Comparison of ENCODE assay signal across 10 cellular contexts in genomic region chr2:113181491-113182051, GRCh38. TPM values are rescaled to one million over a fixed set of nuclear protein-coding genes. Genes with fewer than 3 reads are reported as not detected.
A peak's percentile ranks its signal among the peaks of the same experiment; 100 is the strongest.
DNase-seq lines count a peak whose midpoint lies in the region; ATAC-seq and TF ChIP-seq lines count a peak whose summit lies in the region.
"Had no signal": no experiment of that assay in that cellular context is flagged by ENCODE, and none has a peak within 500 bp of the region (broad histone marks: within the 10 kb centered on the region; RNA-seq: fewer than 3 reads in every experiment).

No MANE protein-coding gene starts in this region.

- peaks cover 27% of the 10 kb centered on the region for H3K4me1 ChIP-seq in OCI-LY1 (ENCODE audit: insufficient read depth, low read length, severe bottlenecking)
- H3K4me1 ChIP-seq in effector memory CD4-positive, alpha-beta T cell (ENCODE audit: control insufficient read depth, insufficient read depth, low read length, poor library complexity, severe bottlenecking) = peaks cover 77% of the 10 kb centered on the region
- H3K4me1 ChIP-seq: A549 had no signal

- no peaks in the 10 kb centered on the region for H3K9me2 ChIP-seq in OCI-LY1 (ENCODE audit: low read depth, low read length)

- no peak overlapping the region for H3K4me2 ChIP-seq in OCI-LY1 (ENCODE audit: low read length)
- H3K4me2 ChIP-seq: A549 had no signal

- no peaks in the 10 kb centered on the region for H3K79me2 ChIP-seq in OCI-LY1 (ENCODE audit: insufficient read depth, low read length)

- no peak for TF ChIP-seq CTCF in OCI-LY1 (IDR thresholded peaks at IDR 0.05; ENCODE audit: low read length)

- H3K9ac ChIP-seq in OCI-LY1 (ENCODE audit: low read length) = no peak overlapping the region

- H3K36me3 ChIP-seq in OCI-LY1 (ENCODE audit: insufficient read depth, low read length) = peaks cover 66% of the 10 kb centered on the region; the same call in 1 of the 2 replicates
- H3K36me3 ChIP-seq in effector memory CD4-positive, alpha-beta T cell (ENCODE audit: control insufficient read depth, insufficient read depth, low read length) = peaks cover 44% of the 10 kb centered on the region

- no peak overlapping the region for H2AFZ ChIP-seq in OCI-LY1 (ENCODE audit: low read length)

- intact Hi-C loops in sciatic nerve (cut with DNase I) = no loop called here

- no peaks in the 10 kb centered on the region for H3F3A ChIP-seq in OCI-LY1 (ENCODE audit: insufficient read depth, low read length)

- peak; percentile 15 for DNase-seq in NCI-H2029 treated with DMSO at 0.1 percent for 48 hours (lab: John Stamatoyannopoulos, UW)
- DNase-seq in NCI-H2029 (lab: John Stamatoyannopoulos, UW) = no peak
- no peak for DNase-seq in effector memory CD4-positive, alpha-beta T cell
- DNase-seq in sciatic nerve (ENCODE audit: low spot score) = no peak
- no peak for DNase-seq in AG08396 (ENCODE audit: low spot score)
- DNase-seq in HT-29 (ENCODE audit: low spot score) = no peak

- peak overlapping the region; percentile 29 for H3K27ac ChIP-seq in OCI-LY1 (ENCODE audit: low read depth, low read length, poor library complexity, severe bottlenecking)
- peak overlapping the region; percentile 29 for H3K27ac ChIP-seq in effector memory CD4-positive, alpha-beta T cell (ENCODE audit: insufficient read depth, low read length, poor library complexity, severe bottlenecking)
- H3K27ac ChIP-seq: A549, suprapubic skin had no signal

- no peak overlapping the region for H3K4me3 ChIP-seq in OCI-LY1 (ENCODE audit: low read depth, low read length, poor library complexity, severe bottlenecking)
- no peak overlapping the region for H3K4me3 ChIP-seq in effector memory CD4-positive, alpha-beta T cell (ENCODE audit: insufficient read depth, low read depth, low read length, poor library complexity, severe bottlenecking)
- H3K4me3 ChIP-seq: A549, suprapubic skin had no signal

- peak; percentile 13 for ATAC-seq in sciatic nerve
- no peak for ATAC-seq in HG03097 (IDR thresholded peaks at IDR 0.05; ENCODE audit: low FRiP score, unreplicated experiment)

- no peaks in the 10 kb centered on the region for H4K20me1 ChIP-seq in OCI-LY1 (ENCODE audit: insufficient read depth, low read length)

- no peaks in the 10 kb centered on the region for H3K27me3 ChIP-seq in OCI-LY1 (ENCODE audit: insufficient read depth, low read length)
- H3K27me3 ChIP-seq in effector memory CD4-positive, alpha-beta T cell (replicated peaks; ENCODE audit: control insufficient read depth, insufficient read depth, low read length, poor library complexity, severe bottlenecking) = no peaks in the 10 kb centered on the region
- H3K27me3 ChIP-seq: suprapubic skin had no signal

- H3K9me3 ChIP-seq in OCI-LY1 (ENCODE audit: low read length) = no peaks in the 10 kb centered on the region
- no peaks in the 10 kb centered on the region for H3K9me3 ChIP-seq in effector memory CD4-positive, alpha-beta T cell (ENCODE audit: control insufficient read depth, low read length)
- H3K9me3 ChIP-seq: A549, suprapubic skin had no signal

RNA-seq across cellular contexts. Expression of gene PSD4, which starts 7.8 kb away (rescaled TPM):
- total RNA-seq in sciatic nerve = 20.3 TPM
- total RNA-seq in HT-29 (2014; rRNA removed; shearing (Covaris generic)) = 85.5 and 90.1 TPM in 2 replicates

RNA-seq across cellular contexts. Expression of gene IL1RN, which starts 54.2 kb away (rescaled TPM):
- 15.0 TPM for total RNA-seq in sciatic nerve
- total RNA-seq in HT-29 (2014; rRNA removed; shearing (Covaris generic)) = 12.0 and 13.3 TPM in 2 replicates
